27 cellular contexts compared by ENCODE assay signal in genomic region chr22:17874231-17874630, GRCh38.
"Had no signal": no experiment of that assay in that cellular context is flagged by ENCODE, and none has a peak within 500 bp of the region (broad histone marks: within the 10 kb centered on the region; RNA-seq: fewer than 3 reads in every experiment).

No MANE protein-coding gene starts in this region.

- ATAC-seq: natural killer cell; right lobe of liver; stimulated activated memory B cell treated with anti-CD40 and anti-IgM and Interleukin-4, amounts not matched to agents 10 μg/mL and 1 μg/mL and 100 μg/mL, for 72 hours; stimulated activated naive CD8-positive, alpha-beta T cell treated with anti-CD3 and anti-CD28 coated beads, Interleukin-15, amount 100 ng/mL, for 72 hours had no signal

- FAIRE-seq: islet of Langerhans had no signal

- H3K9ac ChIP-seq: neural progenitor cell had no signal

- H2AFZ ChIP-seq: neural progenitor cell had no signal

- H3K4me1 ChIP-seq: neural progenitor cell, right atrium auricular region, right lobe of liver, testis, thyroid gland, upper lobe of left lung had no signal

- H3K4me3 ChIP-seq: left ventricle myocardium inferior, lung, neural progenitor cell, ovary, right atrium auricular region, right lobe of liver, smooth muscle cell, testis, thyroid gland, transverse colon, upper lobe of left lung, vagina had no signal

- H3K27ac ChIP-seq: left ventricle myocardium inferior, neural progenitor cell, neutrophil, ovary, right lobe of liver, testis, thyroid gland, transverse colon, upper lobe of left lung, vagina had no signal

- H3K27me3 ChIP-seq: neural progenitor cell, neutrophil, ovary, right atrium auricular region, right lobe of liver, testis, thyroid gland, transverse colon, upper lobe of left lung, vagina had no signal

- H3K4me2 ChIP-seq: neural progenitor cell, smooth muscle cell had no signal

- H3K36me3 ChIP-seq: neural progenitor cell, neutrophil, ovary had no signal

- H3K9me3 ChIP-seq: left ventricle myocardium inferior, neutrophil, ovary, right atrium auricular region, right lobe of liver, testis, thyroid gland, transverse colon, upper lobe of left lung, vagina had no signal

- DNase-seq: immature natural killer cell; left ventricle myocardium inferior; mesendoderm; naive B cell; natural killer cell; nephron progenitor cell; occipital lobe; right lobe of liver; stimulated activated CD4-positive, alpha-beta T cell treated with anti-CD3 and anti-CD28 coated beads, Interleukin-1b, Interleukin-23, amount 100 ng/mL, for 48 hours; stimulated activated CD4-positive, alpha-beta T cell treated with anti-CD3 and anti-CD28 coated beads, Interleukin-2, amount 100 ng/mL, for 48 hours; stimulated activated CD4-positive, alpha-beta T cell treated with anti-CD3 and anti-CD28 coated beads, Interleukin-4, amount 100 ng/mL, for 4 hours; stimulated activated CD8-positive, alpha-beta memory T cell treated with anti-CD3 and anti-CD28 coated beads, Interleukin-4, amount 100 ng/mL, for 48 hours; stimulated activated naive CD4-positive, alpha-beta T cell treated with Interleukin-2 at 50 U/mL for 16 hours; stimulated activated naive CD8-positive, alpha-beta T cell treated with anti-CD3 and anti-CD28 coated beads, Interleukin-15, amount 100 ng/mL, for 72 hours; testis; transverse colon; upper lobe of left lung had no signal
